36 cellular contexts compared by ENCODE assay signal in genomic region chr4:52661966-52662705, GRCh38. TPM values are rescaled to one million over a fixed set of nuclear protein-coding genes. Genes with fewer than 3 reads are reported as not detected.
DNase-seq lines count a peak whose midpoint lies in the region; ATAC-seq, FAIRE-seq and TF ChIP-seq lines count a peak whose summit lies in the region.
"Had no signal": no experiment of that assay in that cellular context is flagged by ENCODE, and none has a peak within 500 bp of the region (broad histone marks: within the 10 kb centered on the region; RNA-seq: fewer than 3 reads in every experiment).

No MANE protein-coding gene starts in this region.

- H3K27ac Mint-ChIP-seq in natural killer cell: no peak overlapping the region
- H3K27ac Mint-ChIP-seq in natural killer cell treated with Interleukin-12 subunit alpha and Interleukin-12 subunit beta and Interleukin-15 and Interleukin-18, amount 100 ng/mL, for 72 hours: no peak overlapping the region
- H3K27ac Mint-ChIP-seq in activated T-cell treated with anti-CD3 and anti-CD28 coated beads, Interleukin-2, amount 50 U/mL, for 72 hours: no peak overlapping the region
- H3K27ac Mint-ChIP-seq: activated CD4-positive, alpha-beta T cell treated with anti-CD3 and anti-CD28 coated beads, Interleukin-2, amount 10 ng/mL, durations not matched to agents 24 days and 14 days; activated naive CD8-positive, alpha-beta T cell; immature natural killer cell; mesothelial cell of epicardium; naive B cell had no signal

- no peak overlapping the region for H3K27ac ChIP-seq in K562 (ENCODE audit: extremely low read depth, low read depth, low read length)
- peak overlapping the region; percentile 38 for H3K27ac ChIP-seq in right cardiac atrium (ENCODE audit: low read length)
- no peak overlapping the region for H3K27ac ChIP-seq in small intestine (ENCODE audit: low read depth in 1 of 2, low read length in 1 of 2)
- H3K27ac ChIP-seq: gastroesophageal sphincter, GM23248, psoas muscle, upper lobe of right lung had no signal

- peak overlapping the region; percentile 19 for H3K4me3 Mint-ChIP-seq in natural killer cell
- H3K4me3 Mint-ChIP-seq in natural killer cell treated with Interleukin-12 subunit alpha and Interleukin-12 subunit beta and Interleukin-15 and Interleukin-18, amount 100 ng/mL, for 72 hours: no peak overlapping the region
- H3K4me3 Mint-ChIP-seq in activated T-cell treated with anti-CD3 and anti-CD28 coated beads, Interleukin-2, amount 50 U/mL, for 72 hours: no peak overlapping the region
- H3K4me3 Mint-ChIP-seq: activated CD4-positive, alpha-beta T cell treated with anti-CD3 and anti-CD28 coated beads, Interleukin-2, amount 10 ng/mL, durations not matched to agents 24 days and 14 days; activated naive CD8-positive, alpha-beta T cell; effector memory CD8-positive, alpha-beta T cell; immature natural killer cell; mesothelial cell of epicardium had no signal

- peak; percentile 51 for FAIRE-seq in K562 (lab: Jason Lieb, UNC)
- FAIRE-seq in small intestine (lab: Jason Lieb, UNC): no peak
- FAIRE-seq: RCC 7860 had no signal

- 72% methylated on average over 4 of the region's 4 CpGs for WGBS in K562 (ENCODE audit: insufficient coverage, low coverage, missing lambda C conversion rate)
- WGBS in right cardiac atrium: 70% methylated on average over 4 of the region's 4 CpGs
- 39 to 68% (median 63%) methylated on average over 4 of the region's 4 CpGs for WGBS in small intestine, 3 donors

- intact Hi-C loops in natural killer cell (cut with micrococcal nuclease): loop anchor here (10.0 kb wide), 2 partner anchors 287 to 767 kb away; no protein-coding TSS in a partner anchor
- intact Hi-C loops in K562 (cut with micrococcal nuclease): loop anchor here (10.0 kb wide), 1 partner anchor 427 kb away; no protein-coding TSS in a partner anchor
- intact Hi-C loops in right cardiac atrium (cut with DNase I): no loop called here

- TF ChIP-seq EP300 in K562 (IDR thresholded peaks at IDR 0.05; ENCODE audit: low read length): no peak

- no TSS peak for BruUV-seq in K562 (replicated peaks; lab: Mats Ljungman, UMichigan)

- H3K36me3 Mint-ChIP-seq in natural killer cell: no peaks in the 10 kb centered on the region
- peaks cover 10% of the 10 kb centered on the region for H3K36me3 Mint-ChIP-seq in natural killer cell treated with Interleukin-12 subunit alpha and Interleukin-12 subunit beta and Interleukin-15 and Interleukin-18, amount 100 ng/mL, for 72 hours
- H3K36me3 Mint-ChIP-seq in activated T-cell treated with anti-CD3 and anti-CD28 coated beads, Interleukin-2, amount 50 U/mL, for 72 hours (ENCODE audit: insufficient read depth in 2 of 2): peaks cover 5 to 7% of the 10 kb centered on the region in 2 donors

- H3K9me1 ChIP-seq in K562 (ENCODE audit: control insufficient read depth, insufficient read depth, low read length): no peaks in the 10 kb centered on the region

- in situ Hi-C loops in K562 (cut with MboI): loop anchor here (10.0 kb wide), 1 partner anchor 117 kb away; no protein-coding TSS in a partner anchor

- H2AFZ ChIP-seq in K562 (ENCODE audit: low read depth, low read length): no peak overlapping the region
- H2AFZ ChIP-seq: GM23248 had no signal

- POLR2A ChIA-PET in K562 (lab: Yijun Ruan, JAX): interaction anchor here (1.0 to 1.3 kb wide), 2 partner anchors 14 to 50 kb away, joined by 3 to 5 read pairs; no protein-coding TSS in a partner anchor

- H3K9me3 ChIP-seq in K562 (replicated peaks; ENCODE audit: control insufficient read depth, insufficient read depth, low read depth, low read length) (no peaks in the 10 kb centered on the region), right cardiac atrium (ENCODE audit: control insufficient read depth, low read length) (no peaks in the 10 kb centered on the region), small intestine (ENCODE audit: control insufficient read depth, low read depth) (no peaks in the 10 kb centered on the region)
- H3K9me3 ChIP-seq: gastroesophageal sphincter, psoas muscle, upper lobe of right lung had no signal

- peaks cover 12 to 21% of the 10 kb centered on the region in 2 experiments; a peak in 4 of 5 replicates for H3K4me1 ChIP-seq in K562 (replicated peaks in 1 of 2; ENCODE audit: control insufficient read depth in 2 of 2, insufficient read depth in 2 of 2, low read length in 2 of 2)
- H3K4me1 ChIP-seq in right cardiac atrium (ENCODE audit: control insufficient read depth, insufficient read depth, low read length): peaks cover 6% of the 10 kb centered on the region
- peaks cover 6 to 12% of the 10 kb centered on the region in 2 donors for H3K4me1 ChIP-seq in small intestine (ENCODE audit: control insufficient read depth in 2 of 2, insufficient read depth in 1 of 2, low read depth in 1 of 2, low read length in 1 of 2)

- H3K79me2 ChIP-seq in K562 (ENCODE audit: control insufficient read depth, insufficient read depth, low read length): peaks cover 14% of the 10 kb centered on the region; the same call in 2 of the 3 replicates

- H3K9me3 Mint-ChIP-seq in natural killer cell: no peaks in the 10 kb centered on the region
- no peaks in the 10 kb centered on the region for H3K9me3 Mint-ChIP-seq in natural killer cell treated with Interleukin-12 subunit alpha and Interleukin-12 subunit beta and Interleukin-15 and Interleukin-18, amount 100 ng/mL, for 72 hours
- no peaks in the 10 kb centered on the region for H3K9me3 Mint-ChIP-seq in activated T-cell treated with anti-CD3 and anti-CD28 coated beads, Interleukin-2, amount 50 U/mL, for 72 hours
- H3K9me3 Mint-ChIP-seq: activated CD4-positive, alpha-beta T cell treated with anti-CD3 and anti-CD28 coated beads, Interleukin-2, amount 10 ng/mL, durations not matched to agents 24 days and 14 days; effector memory CD8-positive, alpha-beta T cell; immature natural killer cell had no signal

- no peak overlapping the region for H3K4me2 ChIP-seq in K562 (ENCODE audit: insufficient read depth, low read length)
- H3K4me2 ChIP-seq: smooth muscle cell had no signal

- H3K4me1 Mint-ChIP-seq in natural killer cell: peaks cover 11 to 24% of the 10 kb centered on the region in 2 donors
- H3K4me1 Mint-ChIP-seq in natural killer cell treated with Interleukin-12 subunit alpha and Interleukin-12 subunit beta and Interleukin-15 and Interleukin-18, amount 100 ng/mL, for 72 hours (ENCODE audit: low read depth in 2 of 2): peaks cover 15 to 16% of the 10 kb centered on the region in 2 donors
- peaks cover 20% of the 10 kb centered on the region for H3K4me1 Mint-ChIP-seq in activated T-cell treated with anti-CD3 and anti-CD28 coated beads, Interleukin-2, amount 50 U/mL, for 72 hours (ENCODE audit: low read depth)

- TF ChIP-seq RAD21 in K562 (CRISPR knock-in tag; conservative IDR thresholded peaks at IDR 0.05 in 1 of 2, IDR thresholded peaks at IDR 0.05 in 1 of 2): no peak

- CTCF ChIA-PET in K562 (lab: Yijun Ruan, JAX; ENCODE audit: low intra/inter-chr PET ratio): no interaction called here

- H3K36me3 ChIP-seq in K562 (ENCODE audit: control insufficient read depth, insufficient read depth, low read length) (peaks cover 10% of the 10 kb centered on the region; the same call in 2 of the 3 replicates), small intestine (ENCODE audit: control insufficient read depth in 2 of 2, insufficient read depth in 2 of 2, low read length in 2 of 2) (no peaks in the 10 kb centered on the region)
- H3K36me3 ChIP-seq: gastroesophageal sphincter, upper lobe of right lung had no signal

- TF ChIP-seq CTCF in natural killer cell (IDR thresholded peaks at IDR 0.05) (no peak), K562 (IDR thresholded peaks at IDR 0.05 in 2 of 3, conservative IDR thresholded peaks at IDR 0.05 in 1 of 3; ENCODE audit: insufficient read depth in 2 of 3, low read depth in 1 of 3, low read length in 3 of 3) (no peak)

- no peak overlapping the region for H3K4me3 ChIP-seq in K562
- no peak overlapping the region for H3K4me3 ChIP-seq in right cardiac atrium (ENCODE audit: low read length)
- no peak overlapping the region for H3K4me3 ChIP-seq in small intestine (ENCODE audit: low read depth in 1 of 2, low read length in 2 of 2)
- H3K4me3 ChIP-seq: gastroesophageal sphincter, GM23248, psoas muscle, smooth muscle cell, upper lobe of right lung had no signal

- H4K20me1 ChIP-seq in K562 (replicated peaks; ENCODE audit: control insufficient read depth, insufficient read depth, low read length): no peaks in the 10 kb centered on the region

- DNase-seq in natural killer cell (no peak), K562 (ENCODE audit: extremely low read depth in 1 of 4, low spot score in 3 of 4) (no peak), right cardiac atrium (no peak), small intestine (peak; percentile 79), D341Med (ENCODE audit: low spot score) (no peak), HT-29 (ENCODE audit: low spot score) (no peak)
- DNase-seq in natural killer cell treated with Interleukin-12 subunit alpha and Interleukin-12 subunit beta and Interleukin-15 and Interleukin-18, amount 100 ng/mL, for 72 hours (ENCODE audit: low spot score): no peak
- DNase-seq in activated T-cell treated with anti-CD3 and anti-CD28 coated beads, Interleukin-2, amount 50 U/mL, for 72 hours: no peak
- DNase-seq: activated CD4-positive, alpha-beta T cell treated with anti-CD3 and anti-CD28 coated beads, Interleukin-2, amount 10 ng/mL, durations not matched to agents 24 days and 14 days; activated CD8-positive, alpha-beta memory T cell treated with anti-CD3 and anti-CD28 coated beads for 24 hours; activated effector memory CD4-positive, alpha-beta T cell treated with Interleukin-2 at 50 U/mL for 16 hours; activated T-cell treated with anti-CD3 and anti-CD28 coated beads for 4 hours; anterior cingulate cortex; central memory CD4-positive, alpha-beta T cell; DMS79; effector memory CD8-positive, alpha-beta T cell; GF-D8; GM23248; hypothalamus; immature natural killer cell; naive B cell; NCI-H1092; NCI-H1694; NCI-H446; NCI-H748 treated with DMSO at 0.1 percent for 48 hours; psoas muscle; stimulated activated naive CD4-positive, alpha-beta T cell; SW 1271; T1000; upper lobe of right lung had no signal

- H3K9ac ChIP-seq in K562 (ENCODE audit: insufficient read depth in 1 of 2, low read depth in 2 of 2, low read length in 2 of 2): no peak overlapping the region
- H3K9ac ChIP-seq: GM23248 had no signal

- ATAC-seq in natural killer cell: no peak
- ATAC-seq in natural killer cell treated with Interleukin-12 subunit alpha and Interleukin-12 subunit beta and Interleukin-15 and Interleukin-18, amount 100 ng/mL, for 72 hours: no peak
- ATAC-seq in K562: no peak
- ATAC-seq in right cardiac atrium: no peak
- ATAC-seq in activated T-cell treated with anti-CD3 and anti-CD28 coated beads, Interleukin-2, amount 50 U/mL, for 72 hours (replicated peaks in 1 of 2): no peak
- ATAC-seq: effector memory CD8-positive, alpha-beta T cell; gastroesophageal sphincter; left lobe of liver; psoas muscle; upper lobe of right lung had no signal

- H3K27me3 ChIP-seq in K562 (ENCODE audit: control insufficient read depth in 2 of 2, insufficient read depth in 2 of 2, low read length in 2 of 2) (no peaks in the 10 kb centered on the region), right cardiac atrium (ENCODE audit: control insufficient read depth, insufficient read depth) (no peaks in the 10 kb centered on the region), small intestine (ENCODE audit: control insufficient read depth in 2 of 2, insufficient read depth in 2 of 2, low read length in 2 of 2) (no peaks in the 10 kb centered on the region)
- H3K27me3 ChIP-seq: gastroesophageal sphincter, upper lobe of right lung had no signal

- H3K27me3 Mint-ChIP-seq in natural killer cell (ENCODE audit: low read depth in 2 of 2): peaks cover under 1% of the 10 kb centered on the region in 2 donors
- peaks cover 5 to 18% of the 10 kb centered on the region in 2 donors for H3K27me3 Mint-ChIP-seq in natural killer cell treated with Interleukin-12 subunit alpha and Interleukin-12 subunit beta and Interleukin-15 and Interleukin-18, amount 100 ng/mL, for 72 hours
- peaks cover 37% of the 10 kb centered on the region for H3K27me3 Mint-ChIP-seq in activated T-cell treated with anti-CD3 and anti-CD28 coated beads, Interleukin-2, amount 50 U/mL, for 72 hours (ENCODE audit: low read depth)

- TF ChIP-seq POLR2A in K562 (conservative IDR thresholded peaks at IDR 0.05): no peak

RNA-seq across cellular contexts. Expression of gene USP46, which starts 3.0 kb away (rescaled TPM):
- total RNA-seq in natural killer cell (10 to 100 TPM in 2 of 3 donors, 1 to 10 TPM in 1; 7.8 to 11.7 (median 10.3) TPM), K562 (2014; rRNA removed) (2.9 and 3.8 TPM in 2 replicates), K562 (2014; rRNA removed; fragmentation: Illumina TruSeq; extraction: Trizol) (11.2 and 11.7 TPM in 2 replicates), K562 (2015; rRNA removed; fragmentation: Illumina TruSeq; extraction: Trizol) (8.4 and 8.8 TPM in 2 replicates), K562 (2021) (11.2 and 11.7 TPM in 2 replicates), right cardiac atrium (10 to 100 TPM; 51.1 to 63.7 (median 59.5) TPM)
- 10 to 100 TPM in 1 of 2 donors, 1 to 10 TPM in 1; 9.1 to 15.7 TPM for total RNA-seq in natural killer cell treated with Interleukin-12 subunit alpha and Interleukin-12 subunit beta and Interleukin-15 and Interleukin-18, amount 100 ng/mL, for 72 hours
- 16.2 and 23.2 TPM in 2 replicates for total RNA-seq in K562 (2011; cell fraction: chromatin; rRNA removed; ENCODE audit: low replicate concordance)
- total RNA-seq in K562 (2011; cell fraction: nucleolus; rRNA removed): 6.6 and 7.3 TPM in 2 replicates
- total RNA-seq in K562 (2011; cell fraction: nucleoplasm; rRNA removed): 8.6 and 12.2 TPM in 2 replicates
- polyA plus RNA-seq in K562 (2011; rRNA removed) (9.7 and 11.0 TPM in 2 replicates), K562 (2014; fragmentation: Illumina TruSeq; extraction: Trizol) (8.4 and 9.5 TPM in 2 replicates), K562 (2014; fragmentation: Nextera tagmentation; extraction: Ambion mirVana) (1 to 10 TPM; 3.0 to 3.4 TPM), K562 (2014; rRNA removed) (5.2 and 6.7 TPM in 2 replicates), right cardiac atrium (12.6 TPM), small intestine (1 to 10 TPM; 2.2 to 4.2 (median 3.1) TPM)
- 1.6 and 3.3 TPM in 2 replicates for polyA plus RNA-seq in K562 (2011; cell fraction: cytosol; rRNA removed)
- 10.6 and 13.6 TPM in 2 replicates for polyA plus RNA-seq in K562 (2011; cell fraction: nucleus; rRNA removed)
- polyA plus RNA-seq in K562 (2012): 5.5 and 7.7 TPM in 2 replicates
- polyA minus RNA-seq in K562 (2011; rRNA and poly(A)+ RNA removed): 28.1 and 31.0 TPM in 2 replicates
- 5.1 and 6.3 TPM in 2 replicates for polyA minus RNA-seq in K562 (2011; cell fraction: cytosol; rRNA and poly(A)+ RNA removed)
- 7.1 and 7.3 TPM in 2 replicates for polyA minus RNA-seq in K562 (2011; cell fraction: nucleus; rRNA and poly(A)+ RNA removed)
- total RNA-seq in activated T-cell treated with anti-CD3 and anti-CD28 coated beads, Interleukin-2, amount 50 U/mL, for 72 hours: 1 to 10 TPM; 4.9 to 8.5 TPM
- total RNA-seq in HT-29 (2014; rRNA removed; shearing (Covaris generic)): 2.7 and 3.0 TPM in 2 replicates

Comparison
In these comparisons a context has a peak if more than half of its experiments do, and no peak if none do; other contexts are left out.
1. intact Hi-C loops: an anchor here in natural killer cell (10.0 kb wide) and K562 (10.0 kb wide); none called in right cardiac atrium.